8 cellular contexts compared by ENCODE assay signal in genomic region chr1:15618685-15619525, GRCh38. TPM values are rescaled to one million over a fixed set of nuclear protein-coding genes. Genes with fewer than 3 reads are reported as not detected.
DNase-seq lines count a peak whose midpoint lies in the region; ATAC-seq, FAIRE-seq and TF ChIP-seq lines count a peak whose summit lies in the region.

No MANE protein-coding gene starts in this region.

- H3K9me3 Mint-ChIP-seq in activated CD4-positive, alpha-beta T cell treated with anti-CD3 and anti-CD28 coated beads for 36 hours (ENCODE audit: low read depth), result no peaks in the 10 kb centered on the region

- CTCF ChIA-PET in activated CD4-positive, alpha-beta T cell treated with anti-CD3 and anti-CD28 coated beads for 36 hours (lab: Charles Lee), result interaction anchor here (0.6 to 2.1 kb wide), 8 partner anchors 9 to 228 kb away, joined by 3 to 7 read pairs (median 4); partner anchors contain the start of gene AGMAT

- no peak for TF ChIP-seq CTCF in VCaP (conservative IDR thresholded peaks at IDR 0.05)
- TF ChIP-seq CTCF in foreskin keratinocyte (conservative IDR thresholded peaks at IDR 0.05), result no peak
- TF ChIP-seq CTCF in D721Med (IDR thresholded peaks at IDR 0.05; ENCODE audit: insufficient read depth, missing control alignments), result no peak

- intact Hi-C loops in activated CD4-positive, alpha-beta T cell treated with anti-CD3 and anti-CD28 coated beads for 36 hours (cut with DNase I, micrococcal nuclease), result loop anchor here (5.0 kb wide), 6 partner anchors 37 to 1917 kb away; partner anchors contain the start of genes FHAD1 (in 1 of the 2), PRDM2 (in 1 of the 2), RCC2 (in 1 of the 2) and SPEN (in 1 of the 2)

- H3K4me1 Mint-ChIP-seq in activated CD4-positive, alpha-beta T cell treated with anti-CD3 and anti-CD28 coated beads for 36 hours, result peaks cover 55% of the 10 kb centered on the region

- H3K27me3 Mint-ChIP-seq in activated CD4-positive, alpha-beta T cell treated with anti-CD3 and anti-CD28 coated beads for 36 hours, result no peaks in the 10 kb centered on the region

- H3K9me3 ChIP-seq in skeletal muscle satellite cell (replicated peaks; ENCODE audit: low read length), result no peaks in the 10 kb centered on the region

- peaks cover 20% of the 10 kb centered on the region for H3K4me1 ChIP-seq in foreskin keratinocyte
- H3K4me1 ChIP-seq in skeletal muscle satellite cell (ENCODE audit: control insufficient read depth, insufficient read depth, low read length), result peaks cover 28% of the 10 kb centered on the region

- peak overlapping the region; percentile 98 for H3K27ac ChIP-seq in VCaP
- peak overlapping the region; percentile 77 for H3K27ac ChIP-seq in foreskin keratinocyte

- peak overlapping the region; percentile 95 for H3K27ac Mint-ChIP-seq in activated CD4-positive, alpha-beta T cell treated with anti-CD3 and anti-CD28 coated beads for 36 hours

- H3K27me3 ChIP-seq in foreskin keratinocyte (no peaks in the 10 kb centered on the region), skeletal muscle satellite cell (ENCODE audit: control insufficient read depth, insufficient read depth, low read length) (no peaks in the 10 kb centered on the region)

- peak overlapping the region; percentile 94 for H3K4me3 Mint-ChIP-seq in activated CD4-positive, alpha-beta T cell treated with anti-CD3 and anti-CD28 coated beads for 36 hours

- peaks cover 18% of the 10 kb centered on the region for H3K36me3 Mint-ChIP-seq in activated CD4-positive, alpha-beta T cell treated with anti-CD3 and anti-CD28 coated beads for 36 hours (ENCODE audit: low read depth)

- peak overlapping the region; percentile 85 for H3K4me2 ChIP-seq in skeletal muscle satellite cell (ENCODE audit: low read length)

- peak overlapping the region; percentile 96 for H3K4me3 ChIP-seq in skeletal muscle satellite cell (ENCODE audit: low read length)

- H3K36me3 ChIP-seq in skeletal muscle satellite cell (ENCODE audit: insufficient read depth, low read length), result no peaks in the 10 kb centered on the region

- no peak for ATAC-seq in activated CD4-positive, alpha-beta T cell treated with anti-CD3 and anti-CD28 coated beads for 36 hours
- no peak for ATAC-seq in foreskin keratinocyte
- ATAC-seq in HG03039 (IDR thresholded peaks at IDR 0.05; ENCODE audit: unreplicated experiment), result no peak

- POLR2A ChIA-PET in activated CD4-positive, alpha-beta T cell treated with anti-CD3 and anti-CD28 coated beads for 36 hours (lab: Charles Lee), result interaction anchor here (0.5 to 1.4 kb wide), 4 partner anchors 40 to 994 kb away, joined by 3 to 4 read pairs (median 3); partner anchors contain the start of genes DNAJC16 and NBPF1

- DNase-seq in activated CD4-positive, alpha-beta T cell treated with anti-CD3 and anti-CD28 coated beads for 36 hours, result no peak
- no peak for DNase-seq in activated CD4-positive, alpha-beta T cell treated with anti-CD3 and anti-CD28 coated beads, Interleukin-2, amount 50 U/mL, for 1 hour
- DNase-seq in foreskin keratinocyte (peak in 1 of 2 donors; percentile 39), NCI-H510A treated with DMSO at 0.1 percent for 48 hours (lab: John Stamatoyannopoulos, UW) (no peak), D721Med (ENCODE audit: insufficient read length, low spot score) (no peak)

- H3K9ac ChIP-seq in skeletal muscle satellite cell (ENCODE audit: low read depth, low read length), result peak overlapping the region; percentile 97

- FAIRE-seq in D721Med (lab: Jason Lieb, UNC), result no peak

RNA-seq across cellular contexts. Expression of gene DDI2, which starts 1.6 kb away (rescaled TPM):
- 10 to 100 TPM; 30.2 to 34.0 TPM for total RNA-seq in activated CD4-positive, alpha-beta T cell treated with anti-CD3 and anti-CD28 coated beads for 36 hours
- total RNA-seq in foreskin keratinocyte, result 14.4 and 15.3 TPM in 2 replicates
- polyA plus RNA-seq in foreskin keratinocyte, result 2.6 and 2.9 TPM in 2 replicates
- total RNA-seq in skeletal muscle satellite cell (2012; rRNA removed), result 16.2 and 19.0 TPM in 2 replicates

RNA-seq across cellular contexts. Expression of gene AGMAT, which starts 34.1 kb away (rescaled TPM):
- 10 to 100 TPM; 18.1 to 24.0 TPM for total RNA-seq in activated CD4-positive, alpha-beta T cell treated with anti-CD3 and anti-CD28 coated beads for 36 hours
- 1.1 TPM in 2 replicates for total RNA-seq in foreskin keratinocyte
- 0.78 and 0.85 TPM in 2 replicates for polyA plus RNA-seq in foreskin keratinocyte
- total RNA-seq in skeletal muscle satellite cell (2012; rRNA removed), result 1.1 and 1.5 TPM in 2 replicates
